Comparison of ENCODE assay signal across 1 cellular context in the genomic region with DNA sequence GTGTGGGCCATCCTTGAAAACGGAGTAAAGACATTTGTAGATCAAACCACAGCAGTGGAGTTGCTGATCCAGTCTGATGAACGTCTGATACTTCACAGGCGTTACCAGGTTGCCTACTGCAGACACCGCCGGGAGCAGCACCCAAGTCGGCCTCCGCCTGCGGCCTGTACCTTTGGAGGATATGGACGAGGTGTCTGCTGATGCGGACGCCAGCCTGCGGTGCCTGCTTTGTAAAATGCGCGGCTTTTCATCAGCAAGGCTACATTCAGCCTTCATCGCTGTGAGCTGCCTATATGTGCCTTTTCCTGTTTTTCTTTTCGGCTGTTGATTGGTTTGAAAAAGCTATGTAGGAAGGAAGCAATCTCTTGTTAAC.
TF ChIP-seq lines count a peak whose summit lies in the region.

No MANE protein-coding gene starts in this region.

TF ChIP-seq in H1, 55 proteins besides CTCF, POLR2A, EP300 and RAD21:
- TF ChIP-seq SP4 (IDR thresholded peaks at IDR 0.05; ENCODE audit: low read length) (no peak), SUZ12 (IDR thresholded peaks at IDR 0.05; ENCODE audit: low read length) (no peak), SRF (IDR thresholded peaks at IDR 0.05; ENCODE audit: low read depth, low read length) (no peak), ZNF274 (IDR thresholded peaks at IDR 0.05; ENCODE audit: borderline replicate concordance, extremely low read depth, low read length) (no peak), CEBPB (IDR thresholded peaks at IDR 0.05; ENCODE audit: low read depth, low read length) (no peak), SAP30 (IDR thresholded peaks at IDR 0.05; ENCODE audit: insufficient read depth, insufficient replicate concordance, low read length) (no peak), TAF7 (optimal IDR thresholded peaks at IDR 0.05; ENCODE audit: borderline replicate concordance, low read depth, low read length) (no peak)
- TF ChIP-seq, protein P1, sequence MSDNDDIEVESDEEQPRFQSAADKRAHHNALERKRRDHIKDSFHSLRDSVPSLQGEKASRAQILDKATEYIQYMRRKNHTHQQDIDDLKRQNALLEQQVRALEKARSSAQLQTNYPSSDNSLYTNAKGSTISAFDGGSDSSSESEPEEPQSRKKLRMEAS (IDR thresholded peaks at IDR 0.05) = no peak
